16 cellular contexts compared by ENCODE assay signal in genomic region chr6:152112503-152113261, GRCh38.
A peak's percentile ranks its signal among the peaks of the same experiment; 100 is the strongest.
DNase-seq lines count a peak whose midpoint lies in the region; ATAC-seq, FAIRE-seq and TF ChIP-seq lines count a peak whose summit lies in the region.
"Had no signal": no experiment of that assay in that cellular context is flagged by ENCODE, and none has a peak within 500 bp of the region (broad histone marks: within the 10 kb centered on the region; RNA-seq: fewer than 3 reads in every experiment).

No MANE protein-coding gene starts in this region.

- in situ Hi-C loops in GM12878 (cut with MboI) = no loop called here

- no peak for TF ChIP-seq RAD21 in GM12878 (IDR thresholded peaks at IDR 0.05; ENCODE audit: insufficient read depth, low read depth, low read length)

- no peak overlapping the region for H3K4me3 Mint-ChIP-seq in stimulated activated naive B cell treated with anti-CD40 and anti-IgM and Interleukin-4, amounts not matched to agents 10 μg/mL and 1 μg/mL and 100 μg/mL, for 72 hours
- H3K4me3 Mint-ChIP-seq: activated CD4-positive, alpha-beta memory T cell treated with anti-CD3 and anti-CD28 coated beads, Interleukin-2, amount 10 ng/mL, durations not matched to agents 7 days and 5 days; central memory CD8-positive, alpha-beta T cell; IgD-negative memory B cell; nephron had no signal

- H3K27me3 ChIP-seq in GM12878 (replicated peaks in 1 of 2; ENCODE audit: control insufficient read depth in 2 of 2, insufficient read depth in 2 of 2, low read length in 1 of 2) = no peaks in the 10 kb centered on the region

- H3K27me3 Mint-ChIP-seq in stimulated activated naive B cell treated with anti-CD40 and anti-IgM and Interleukin-4, amounts not matched to agents 10 μg/mL and 1 μg/mL and 100 μg/mL, for 72 hours = peaks cover 5 to 9% of the 10 kb centered on the region in 2 donors
- H3K27me3 Mint-ChIP-seq: activated CD4-positive, alpha-beta memory T cell treated with anti-CD3 and anti-CD28 coated beads, Interleukin-2, amount 10 ng/mL, durations not matched to agents 7 days and 5 days; central memory CD8-positive, alpha-beta T cell; IgD-negative memory B cell had no signal

- TF ChIP-seq CTCF in GM12878 (IDR thresholded peaks at IDR 0.05 in 2 of 3, conservative IDR thresholded peaks at IDR 0.05 in 1 of 3; ENCODE audit: control insufficient read depth in 2 of 3, extremely low read depth in 1 of 3, insufficient read depth in 1 of 3, low read depth in 3 of 3, low read length in 3 of 3) = no peak

- no peak for DNase-seq in GM12878 (ENCODE audit: low read depth, low spot score)
- peak; percentile 68 for DNase-seq in left lobe of liver (ENCODE audit: low spot score)
- DNase-seq in stimulated activated naive B cell treated with anti-CD40 and anti-IgM and Interleukin-4, amounts not matched to agents 10 μg/mL and 1 μg/mL and 100 μg/mL, for 72 hours = no peak
- DNase-seq in effector CD4-positive, alpha-beta T cell = no peak
- DNase-seq: activated CD4-positive, alpha-beta memory T cell treated with anti-CD3 and anti-CD28 coated beads, Interleukin-2, amount 10 ng/mL, durations not matched to agents 7 days and 5 days; activated naive CD4-positive, alpha-beta T cell treated with Interleukin-2 at 50 U/mL for 16 hours; NCI-H1694 treated with DMSO at 0.1 percent for 48 hours; stimulated activated naive CD4-positive, alpha-beta T cell had no signal

- no peaks in the 10 kb centered on the region for H3K79me2 ChIP-seq in GM12878 (ENCODE audit: control insufficient read depth, insufficient read depth, low read length)

- intact Hi-C loops in GM12878 (cut with micrococcal nuclease; ENCODE audit: unreplicated experiment) = no loop called here

- H3K4me3 ChIP-seq in GM12878 = no peak overlapping the region

- peaks cover 0 to 4% of the 10 kb centered on the region in 2 donors for H3K4me1 Mint-ChIP-seq in stimulated activated naive B cell treated with anti-CD40 and anti-IgM and Interleukin-4, amounts not matched to agents 10 μg/mL and 1 μg/mL and 100 μg/mL, for 72 hours

- no peaks in the 10 kb centered on the region for H3K36me3 ChIP-seq in GM12878 (ENCODE audit: control insufficient read depth in 2 of 2, insufficient read depth in 2 of 2, low read length in 1 of 2)

- H2AFZ ChIP-seq in GM12878 (ENCODE audit: control insufficient read depth, low read depth, low read length) = no peak overlapping the region

- H3K9me3 ChIP-seq in GM12878 (replicated peaks; ENCODE audit: control insufficient read depth, insufficient read depth, low read length) = no peaks in the 10 kb centered on the region

- WGBS in GM12878 (ENCODE audit: insufficient coverage, insufficient replicate concordance, low lambda C conversion rate, missing lambda C conversion rate) = 66% methylated on average over 15 of the region's 15 CpGs

- RAD21 ChIA-PET in GM12878 (lab: Charles Lee; ENCODE audit: unreplicated experiment) = interaction anchor here (1.8 kb wide), 1 partner anchor 12 kb away, joined by 6 read pairs; no protein-coding TSS in a partner anchor

- CTCF ChIA-PET in GM12878 (lab: Yijun Ruan, JAX) = interaction anchor here (0.9 to 1.6 kb wide), 3 partner anchors 12 to 422 kb away, joined by 3 to 5 read pairs (median 4); no protein-coding TSS in a partner anchor

- POLR2A ChIA-PET in GM12878 (lab: Charles Lee) = no interaction called here

- ATAC-seq in GM19025 (IDR thresholded peaks at IDR 0.05; ENCODE audit: low read depth, unreplicated experiment) (peak; percentile 54), GM12878 (peak; percentile 86), left lobe of liver (no peak), HG03565 (IDR thresholded peaks at IDR 0.05; ENCODE audit: unreplicated experiment) (no peak), HG02852 (IDR thresholded peaks at IDR 0.05; ENCODE audit: unreplicated experiment) (no peak)
- peak; percentile 42 to 53 for ATAC-seq in stimulated activated naive B cell treated with anti-CD40 and anti-IgM and Interleukin-4, amounts not matched to agents 10 μg/mL and 1 μg/mL and 100 μg/mL, for 72 hours (replicated peaks)
- no peak for ATAC-seq in activated CD4-positive, CD25-positive, alpha-beta regulatory T cell treated with anti-CD3 and anti-CD28 coated beads, Interleukin-2, amount 50 U/mL, for 24 hours

- no peak overlapping the region for H3K4me2 ChIP-seq in GM12878 (ENCODE audit: control insufficient read depth, insufficient read depth)

- no peak for TF ChIP-seq POLR2A in GM12878 (IDR thresholded peaks at IDR 0.05; ENCODE audit: low read depth, low read length)

- no peak overlapping the region for H3K27ac Mint-ChIP-seq in stimulated activated naive B cell treated with anti-CD40 and anti-IgM and Interleukin-4, amounts not matched to agents 10 μg/mL and 1 μg/mL and 100 μg/mL, for 72 hours
- H3K27ac Mint-ChIP-seq: activated CD4-positive, alpha-beta memory T cell treated with anti-CD3 and anti-CD28 coated beads, Interleukin-2, amount 10 ng/mL, durations not matched to agents 7 days and 5 days; nephron had no signal

- FAIRE-seq in GM12878 (lab: Jason Lieb, UNC) = no peak

- no peaks in the 10 kb centered on the region for H3K4me1 ChIP-seq in GM12878 (ENCODE audit: control insufficient read depth, insufficient read depth, low read length)

- SMC1A ChIA-PET in GM12878 (lab: Charles Lee; ENCODE audit: uncharacterized antibody, unreplicated experiment) = no interaction called here

- BruUV-seq in GM12878 (replicated peaks; lab: Mats Ljungman, UMichigan) = no TSS peak

- peaks cover 0 to 3% of the 10 kb centered on the region in 2 donors for H3K9me3 Mint-ChIP-seq in stimulated activated naive B cell treated with anti-CD40 and anti-IgM and Interleukin-4, amounts not matched to agents 10 μg/mL and 1 μg/mL and 100 μg/mL, for 72 hours
- H3K9me3 Mint-ChIP-seq: activated CD4-positive, alpha-beta memory T cell treated with anti-CD3 and anti-CD28 coated beads, Interleukin-2, amount 10 ng/mL, durations not matched to agents 7 days and 5 days; central memory CD8-positive, alpha-beta T cell; IgD-negative memory B cell; nephron had no signal

- no peak for TF ChIP-seq EP300 in GM12878 (IDR thresholded peaks at IDR 0.05; ENCODE audit: borderline replicate concordance in 1 of 2, control insufficient read depth in 1 of 2, low read depth in 2 of 2, low read length in 2 of 2)

- no peaks in the 10 kb centered on the region for H3K36me3 Mint-ChIP-seq in stimulated activated naive B cell treated with anti-CD40 and anti-IgM and Interleukin-4, amounts not matched to agents 10 μg/mL and 1 μg/mL and 100 μg/mL, for 72 hours

- H3K9ac ChIP-seq in GM12878 (ENCODE audit: control insufficient read depth, insufficient read depth, low read length) = no peak overlapping the region

- no peaks in the 10 kb centered on the region for H4K20me1 ChIP-seq in GM12878 (ENCODE audit: control insufficient read depth, insufficient read depth)

- no peak overlapping the region for H3K27ac ChIP-seq in GM12878 (ENCODE audit: control insufficient read depth, insufficient read depth)
- H3K27ac ChIP-seq: C4-2B had no signal

TF ChIP-seq in GM12878, 131 proteins besides CTCF, POLR2A, EP300 and RAD21 (continues in another document):
- TF ChIP-seq CREM (IDR thresholded peaks at IDR 0.05; ENCODE audit: low read depth) (no peak), CBX3 (IDR thresholded peaks at IDR 0.05; ENCODE audit: borderline replicate concordance, low read depth) (no peak), PBX3 (IDR thresholded peaks at IDR 0.05; ENCODE audit: insufficient replicate concordance, low read depth, low read length) (no peak), BHLHE40 (IDR thresholded peaks at IDR 0.05; ENCODE audit: borderline replicate concordance in 1 of 2, low read depth in 2 of 2, low read length in 1 of 2) (0 out of 4 replicates have a peak, but pooled peaks of 1 of the 2 experiments have one; percentile 10), IKZF1 (conservative IDR thresholded peaks at IDR 0.05) (0 out of 2 replicates have a peak, but pooled peaks have one; percentile 25), TAF1 (IDR thresholded peaks at IDR 0.05; ENCODE audit: borderline replicate concordance, low read depth, low read length) (no peak), SREBF2 (IDR thresholded peaks at IDR 0.05; ENCODE audit: low read length) (no peak), ETV6 (conservative IDR thresholded peaks at IDR 0.05 in 1 of 2, IDR thresholded peaks at IDR 0.05 in 1 of 2; ENCODE audit: borderline replicate concordance in 1 of 2, low read depth in 1 of 2) (no peak)
- TF ChIP-seq, protein P1, sequence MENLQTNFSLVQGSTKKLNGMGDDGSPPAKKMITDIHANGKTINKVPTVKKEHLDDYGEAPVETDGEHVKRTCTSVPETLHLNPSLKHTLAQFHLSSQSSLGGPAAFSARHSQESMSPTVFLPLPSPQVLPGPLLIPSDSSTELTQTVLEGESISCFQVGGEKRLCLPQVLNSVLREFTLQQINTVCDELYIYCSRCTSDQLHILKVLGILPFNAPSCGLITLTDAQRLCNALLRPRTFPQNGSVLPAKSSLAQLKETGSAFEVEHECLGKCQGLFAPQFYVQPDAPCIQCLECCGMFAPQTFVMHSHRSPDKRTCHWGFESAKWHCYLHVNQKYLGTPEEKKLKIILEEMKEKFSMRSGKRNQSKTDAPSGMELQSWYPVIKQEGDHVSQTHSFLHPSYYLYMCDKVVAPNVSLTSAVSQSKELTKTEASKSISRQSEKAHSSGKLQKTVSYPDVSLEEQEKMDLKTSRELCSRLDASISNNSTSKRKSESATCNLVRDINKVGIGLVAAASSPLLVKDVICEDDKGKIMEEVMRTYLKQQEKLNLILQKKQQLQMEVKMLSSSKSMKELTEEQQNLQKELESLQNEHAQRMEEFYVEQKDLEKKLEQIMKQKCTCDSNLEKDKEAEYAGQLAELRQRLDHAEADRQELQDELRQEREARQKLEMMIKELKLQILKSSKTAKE (IDR thresholded peaks at IDR 0.05; ENCODE audit: low read depth, poor library complexity, severe bottlenecking) = no peak

Comparison
In these comparisons a context has a peak if more than half of its experiments do, and no peak if none do; other contexts are left out.
1. ATAC-seq: peak in GM19025 (single experiment), GM12878 (single experiment) and stimulated activated naive B cell treated with anti-CD40 and anti-IgM and Interleukin-4, amounts not matched to agents 10 μg/mL and 1 μg/mL and 100 μg/mL, for 72 hours (2 of 2); none in left lobe of liver (single experiment), HG03565 (single experiment), HG02852 (single experiment) and activated CD4-positive, CD25-positive, alpha-beta regulatory T cell treated with anti-CD3 and anti-CD28 coated beads, Interleukin-2, amount 50 U/mL, for 24 hours (0 of 2).